ENCODE assay signal across 9 cellular contexts in genomic region chr13:114025432-114026127, GRCh38. TPM values are rescaled to one million over a fixed set of nuclear protein-coding genes. Genes with fewer than 3 reads are reported as not detected.
DNase-seq lines count a peak whose midpoint lies in the region; ATAC-seq and FAIRE-seq lines count a peak whose summit lies in the region.
"Had no signal": no experiment of that assay in that cellular context is flagged by ENCODE, and none has a peak within 500 bp of the region (broad histone marks: within the 10 kb centered on the region; RNA-seq: fewer than 3 reads in every experiment).

No MANE protein-coding gene starts in this region.

- no peak for ATAC-seq in HG03354 (IDR thresholded peaks at IDR 0.05; ENCODE audit: poor library complexity, severe bottlenecking, unreplicated experiment)
- no peak for ATAC-seq in HG03196 (IDR thresholded peaks at IDR 0.05; ENCODE audit: unreplicated experiment)

- peak; percentile 48 for FAIRE-seq in GM19239 (lab: Jason Lieb, UNC)
- FAIRE-seq in RCC 7860 (lab: Jason Lieb, UNC): no peak

- DNase-seq in GM19239 (ENCODE audit: insufficient read length, low spot score) (no peak), RPMI7951 (ENCODE audit: low read depth) (peak; percentile 72), glomerular visceral epithelial cell (ENCODE audit: extremely low spot score) (peak; percentile 26), retina (peak; percentile 72), SHP77 (lab: John Stamatoyannopoulos, UW) (no peak), RCC 7860 (ENCODE audit: low spot score) (no peak)
- DNase-seq: activated CD4-positive, alpha-beta memory T cell treated with anti-CD3 and anti-CD28 coated beads for 36 hours had no signal

RNA-seq across cellular contexts. Expression of gene C13orf46, which starts 51.7 kb away (rescaled TPM):
- 0.10 TPM in 1 of 2 replicates, not detected in the other for total RNA-seq in RPMI7951 (2014; rRNA removed; shearing (Covaris generic))

Comparison
In these comparisons a context has a peak if more than half of its experiments do, and no peak if none do; other contexts are left out.
1. DNase-seq: peak in RPMI7951 (single experiment), glomerular visceral epithelial cell (single experiment) and retina (single experiment); none in GM19239 (single experiment), SHP77 (0 of 2) and RCC 7860 (single experiment).